ENCODE assay signal across 16 cellular contexts in genomic region chr5:42547894-42548293, GRCh38.
DNase-seq lines count a peak whose midpoint lies in the region; ATAC-seq lines count a peak whose summit lies in the region.
"Had no signal": no experiment of that assay in that cellular context is flagged by ENCODE, and none has a peak within 500 bp of the region (broad histone marks: within the 10 kb centered on the region; RNA-seq: fewer than 3 reads in every experiment).

No MANE protein-coding gene starts in this region.

- DNase-seq in SK-MEL-5 (ENCODE audit: low read depth, low spot score) (peak; percentile 43), adipocyte (ENCODE audit: low read depth) (no peak), left lobe of liver (ENCODE audit: low spot score) (no peak), NCI-H1694 (lab: John Stamatoyannopoulos, UW) (no peak), MV-4-11 (lab: John Stamatoyannopoulos, UW) (no peak)
- DNase-seq in effector memory CD8-positive, alpha-beta T cell = no peak
- DNase-seq: BE2C; CD4-positive, alpha-beta memory T cell; DMS79 had no signal

- H3K9me3 Mint-ChIP-seq in effector memory CD8-positive, alpha-beta T cell = no peaks in the 10 kb centered on the region
- H3K9me3 Mint-ChIP-seq: IgD-negative memory B cell had no signal

- H3K4me1 ChIP-seq in adipocyte (ENCODE audit: control insufficient read depth, insufficient read depth, low read length) = peaks cover 22% of the 10 kb centered on the region
- peaks cover 7% of the 10 kb centered on the region for H3K4me1 ChIP-seq in rectal smooth muscle tissue (ENCODE audit: control insufficient read depth, insufficient read depth, low read length)
- H3K4me1 ChIP-seq: A549, BE2C, HAP-1 had no signal

- ATAC-seq in left lobe of liver (peak; percentile 52), GM21619 (IDR thresholded peaks at IDR 0.05; ENCODE audit: unreplicated experiment) (no peak)
- no peak for ATAC-seq in effector memory CD8-positive, alpha-beta T cell (replicated peaks)
- ATAC-seq: A549, GM12878 had no signal

- no peak overlapping the region for H3K4me3 Mint-ChIP-seq in effector memory CD8-positive, alpha-beta T cell
- H3K4me3 Mint-ChIP-seq: CD4-positive, alpha-beta memory T cell had no signal

- peak overlapping the region; percentile 33 for H3K27ac ChIP-seq in rectal smooth muscle tissue (ENCODE audit: low read depth, low read length)
- H3K27ac ChIP-seq: A549, C4-2B had no signal

- no peaks in the 10 kb centered on the region for H3K4me1 Mint-ChIP-seq in effector memory CD8-positive, alpha-beta T cell (ENCODE audit: low read depth in 2 of 2)
- H3K4me1 Mint-ChIP-seq: CD4-positive, alpha-beta memory T cell; IgD-negative memory B cell had no signal

- no peaks in the 10 kb centered on the region for H3K36me3 ChIP-seq in adipocyte (ENCODE audit: control insufficient read depth, insufficient read depth, low read length, severe bottlenecking)
- no peaks in the 10 kb centered on the region for H3K36me3 ChIP-seq in rectal smooth muscle tissue (ENCODE audit: control insufficient read depth, insufficient read depth, low read length)
- H3K36me3 ChIP-seq: BE2C, HAP-1 had no signal

- H3K4me3 ChIP-seq in adipocyte (ENCODE audit: low read length) = no peak overlapping the region
- H3K4me3 ChIP-seq in rectal smooth muscle tissue (ENCODE audit: low read length) = no peak overlapping the region
- H3K4me3 ChIP-seq: A549, GM12878, HAP-1 had no signal

- in situ Hi-C loops in SK-MEL-5 (cut with HindIII; ENCODE audit: low pct_unique_long_range_greater_than_20kb, low sequenced_read_pairs) = no loop called here

- H3K27ac Mint-ChIP-seq in effector memory CD8-positive, alpha-beta T cell = no peak overlapping the region
- H3K27ac Mint-ChIP-seq: CD4-positive, alpha-beta memory T cell; IgD-negative memory B cell had no signal

- no peaks in the 10 kb centered on the region for H3K36me3 Mint-ChIP-seq in effector memory CD8-positive, alpha-beta T cell (ENCODE audit: insufficient read depth)
- H3K36me3 Mint-ChIP-seq: CD4-positive, alpha-beta memory T cell had no signal

- peaks cover 5 to 8% of the 10 kb centered on the region in 2 donors for H3K27me3 Mint-ChIP-seq in effector memory CD8-positive, alpha-beta T cell
- H3K27me3 Mint-ChIP-seq: IgD-negative memory B cell had no signal

- H3K27me3 ChIP-seq in adipocyte (replicated peaks; ENCODE audit: control insufficient read depth, insufficient read depth, low read length) (no peaks in the 10 kb centered on the region), rectal smooth muscle tissue (ENCODE audit: control insufficient read depth, insufficient read depth, low read length) (no peaks in the 10 kb centered on the region)
- H3K27me3 ChIP-seq: BE2C had no signal

- no peaks in the 10 kb centered on the region for H3K9me3 ChIP-seq in adipocyte (ENCODE audit: control insufficient read depth, low read length)
- H3K9me3 ChIP-seq: A549, BE2C, HAP-1 had no signal

- peak overlapping the region; percentile 12 for H3K9ac ChIP-seq in adipocyte (ENCODE audit: low read length)
- no peak overlapping the region for H3K9ac ChIP-seq in rectal smooth muscle tissue (ENCODE audit: low read length)
